ENCODE assay signal across 34 cellular contexts in the genomic region with DNA sequence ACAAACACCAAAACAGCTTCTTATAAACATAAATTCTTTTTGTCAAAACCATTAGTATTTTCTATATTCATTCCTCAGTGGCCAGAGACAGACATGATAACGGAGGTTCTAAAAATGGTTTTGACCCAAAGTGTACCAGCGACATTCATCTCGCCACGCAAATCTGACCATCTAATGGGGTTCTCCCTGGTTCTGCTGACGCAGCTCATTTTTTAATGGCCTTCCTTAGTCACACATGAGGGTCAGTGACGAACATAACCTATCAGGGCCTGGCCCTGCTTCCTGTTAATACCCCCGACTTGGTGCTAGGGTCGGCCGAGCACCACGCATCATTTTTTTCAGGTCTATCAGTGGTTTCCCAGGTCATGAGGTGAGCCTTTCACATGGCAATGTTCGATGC. TPM values are rescaled to one million over a fixed set of nuclear protein-coding genes. Genes with fewer than 3 reads are reported as not detected.
DNase-seq lines count a peak whose midpoint lies in the region; ATAC-seq, FAIRE-seq and TF ChIP-seq lines count a peak whose summit lies in the region.
"Had no signal": no experiment of that assay in that cellular context is flagged by ENCODE, and none has a peak within 500 bp of the region (broad histone marks: within the 10 kb centered on the region; RNA-seq: fewer than 3 reads in every experiment).

No MANE protein-coding gene starts in this region.

- TF ChIP-seq RAD21 in HepG2 (CRISPR knock-in tag; IDR thresholded peaks at IDR 0.05) (no peak), A549 (conservative IDR thresholded peaks at IDR 0.05 in 1 of 2, IDR thresholded peaks at IDR 0.05 in 1 of 2) (no peak), IMR-90 (IDR thresholded peaks at IDR 0.05; ENCODE audit: low read length) (no peak), K562 (CRISPR knock-in tag; conservative IDR thresholded peaks at IDR 0.05 in 1 of 2, IDR thresholded peaks at IDR 0.05 in 1 of 2) (no peak)

- H3K9me1 ChIP-seq in IMR-90 (ENCODE audit: insufficient read depth, low read length) (no peaks in the 10 kb centered on the region), K562 (ENCODE audit: control insufficient read depth, insufficient read depth, low read length) (no peaks in the 10 kb centered on the region)

- no peak for FAIRE-seq in HepG2 (lab: Jason Lieb, UNC)
- FAIRE-seq in A549 (lab: Jason Lieb, UNC): no peak
- no peak for FAIRE-seq in K562 (lab: Jason Lieb, UNC)
- FAIRE-seq: A204.1, D721Med had no signal

- no peak for DNase-seq in HepG2 (ENCODE audit: low spot score)
- DNase-seq in right lobe of liver: no peak
- no peak for DNase-seq in A549 (ENCODE audit: low read depth in 1 of 2, low spot score in 1 of 2)
- no peak for DNase-seq in IMR-90
- DNase-seq in K562 (ENCODE audit: extremely low read depth in 1 of 4, low spot score in 3 of 4): no peak
- no peak for DNase-seq in gastrocnemius medialis
- no peak for DNase-seq in central memory CD4-positive, alpha-beta T cell
- DNase-seq in D341Med (ENCODE audit: low spot score): no peak
- DNase-seq: 8988T; ACHN; AML-193; BE2C; C1 segment of cervical spinal cord; Caco-2; Calu3; CD4-positive, alpha-beta memory T cell; CD4-positive, alpha-beta T cell; CD4-positive, CD25-positive, alpha-beta regulatory T cell; CD8-positive, alpha-beta memory T cell; CD8-positive, alpha-beta T cell; COR-L47; DMS 273 treated with DMSO at 0.1 percent for 48 hours; DMS153; DMS53; DMS79; DMS79 treated with DMSO at 0.1 percent for 48 hours; DND-41; EL had no signal

- WGBS in HepG2 (ENCODE audit: low lambda C conversion rate): 51% methylated on average over 11 of the region's 11 CpGs
- WGBS in right lobe of liver (ENCODE audit: insufficient coverage, low coverage, low lambda C conversion rate, missing lambda C conversion rate): 66% methylated on average over 10 of the region's 11 CpGs
- WGBS in A549 (ENCODE audit: missing lambda C conversion rate): 92% methylated on average over 11 of the region's 11 CpGs
- 82% methylated on average over 5 of the region's 11 CpGs; no CpG with 5 or more reads in 1 of the 2 experiments for WGBS in IMR-90 (ENCODE audit: extremely low coverage in 2 of 2, insufficient read length in 1 of 2), 2 experiments
- 0% methylated on average over 11 of the region's 11 CpGs for WGBS in K562 (ENCODE audit: insufficient coverage, low coverage, missing lambda C conversion rate)

- no peaks in the 10 kb centered on the region for H3K36me3 ChIP-seq in HepG2 (replicated peaks in 1 of 2; ENCODE audit: control insufficient read depth in 1 of 2, insufficient read depth in 2 of 2, low read length in 2 of 2)
- H3K36me3 ChIP-seq in right lobe of liver: no peaks in the 10 kb centered on the region
- no peaks in the 10 kb centered on the region for H3K36me3 ChIP-seq in IMR-90 (ENCODE audit: control insufficient read depth, insufficient read depth, low read length)
- H3K36me3 ChIP-seq in K562 (ENCODE audit: control insufficient read depth, insufficient read depth, low read length): no peaks in the 10 kb centered on the region
- H3K36me3 ChIP-seq in gastrocnemius medialis: no peaks in the 10 kb centered on the region
- H3K36me3 ChIP-seq: BE2C; BLaER1; BLaER1 treated with 17β-estradiol and CSF1 and Interleukin-3, amounts not matched to agents 10 nM and 100 nM had no signal

- no peak overlapping the region for H2BK20ac ChIP-seq in IMR-90 (ENCODE audit: low read depth, low read length)

- no peak overlapping the region for H3K27ac ChIP-seq in HepG2 (ENCODE audit: extremely low read length, insufficient read depth, low read length)
- H3K27ac ChIP-seq in right lobe of liver: no peak overlapping the region
- H3K27ac ChIP-seq in A549: no peak overlapping the region
- no peak overlapping the region for H3K27ac ChIP-seq in IMR-90 (ENCODE audit: insufficient read depth, low read length)
- no peak overlapping the region for H3K27ac ChIP-seq in K562 (ENCODE audit: extremely low read depth, low read depth, low read length)
- no peak overlapping the region for H3K27ac ChIP-seq in gastrocnemius medialis
- H3K27ac ChIP-seq: 22Rv1; BLaER1; BLaER1 treated with 17β-estradiol and CSF1 and Interleukin-3, amounts not matched to agents 10 nM and 100 nM; C4-2B had no signal

- BruUV-seq in HepG2 (replicated peaks; lab: Mats Ljungman, UMichigan): no TSS peak
- BruUV-seq in IMR-90 (replicated peaks; lab: Mats Ljungman, UMichigan): no TSS peak
- BruUV-seq in K562 (replicated peaks; lab: Mats Ljungman, UMichigan): no TSS peak

- in situ Hi-C loops in HepG2 (cut with HindIII; ENCODE audit: extremely low pct_ligation_motif_present, low pct_unique_long_range_greater_than_20kb): loop anchor here (10.0 kb wide), 1 partner anchor 568 kb away; no protein-coding TSS in a partner anchor
- in situ Hi-C loops in IMR-90 (cut with MboI; ENCODE audit: low sequenced_read_pairs): loop anchor here (5.0 to 25.0 kb wide), 3 partner anchors 405 to 1045 kb away; no protein-coding TSS in a partner anchor
- in situ Hi-C loops in K562 (cut with MboI): loop anchor here (10.0 to 25.0 kb wide), 2 partner anchors 562 to 680 kb away; a partner anchor contains a TSS
- in situ Hi-C loops in gastrocnemius medialis (cut with MboI; ENCODE audit: low sequenced_read_pairs in 4 of 4): loop anchor here in 2 of 4 donors (25.0 kb wide), 2 partner anchors 555 to 1045 kb away; no protein-coding TSS in a partner anchor

- H3K9ac ChIP-seq in HepG2 (ENCODE audit: insufficient read depth, low read depth, low read length) (no peak overlapping the region), IMR-90 (ENCODE audit: low read depth, low read length) (no peak overlapping the region), K562 (ENCODE audit: insufficient read depth in 1 of 2, low read depth in 2 of 2, low read length in 2 of 2) (no peak overlapping the region)
- H3K9ac ChIP-seq: BLaER1; BLaER1 treated with 17β-estradiol and CSF1 and Interleukin-3, amounts not matched to agents 10 nM and 100 nM had no signal

- dilution Hi-C loops in IMR-90 (cut with HindIII; ENCODE audit: low sequenced_read_pairs, unreplicated experiment): no loop called here

- H4K20me1 ChIP-seq in HepG2 (ENCODE audit: insufficient read depth, low read length): no peaks in the 10 kb centered on the region
- H4K20me1 ChIP-seq in IMR-90 (ENCODE audit: insufficient read depth, low read length): no peaks in the 10 kb centered on the region
- no peaks in the 10 kb centered on the region for H4K20me1 ChIP-seq in K562 (replicated peaks; ENCODE audit: control insufficient read depth, insufficient read depth, low read length)
- H4K20me1 ChIP-seq: BLaER1 had no signal

- no peak overlapping the region for H3K14ac ChIP-seq in IMR-90 (replicated peaks; ENCODE audit: low read depth, low read length)

- no peak overlapping the region for H4K91ac ChIP-seq in IMR-90 (ENCODE audit: insufficient read depth, low read depth, low read length)

- intact Hi-C loops in HepG2 (cut with micrococcal nuclease; ENCODE audit: unreplicated experiment) (no loop called here), right lobe of liver (cut with DNase I) (no loop called here), IMR-90 (cut with micrococcal nuclease) (loop anchor here (10.0 kb wide), 1 partner anchor 688 kb away; a partner anchor contains a TSS), K562 (cut with micrococcal nuclease) (loop anchor here (10.0 kb wide), 2 partner anchors 68 to 408 kb away; no protein-coding TSS in a partner anchor), gastrocnemius medialis (cut with DNase I; ENCODE audit: low total_unique reads) (loop anchor here (10.0 kb wide), 1 partner anchor 568 kb away; no protein-coding TSS in a partner anchor)

- H3K18ac ChIP-seq in IMR-90 (ENCODE audit: low read depth, low read length): no peak overlapping the region

- ATAC-seq in HepG2: no peak
- no peak for ATAC-seq in right lobe of liver
- ATAC-seq in A549: no peak
- ATAC-seq in IMR-90 (ENCODE audit: low read depth): no peak
- ATAC-seq in K562: no peak
- ATAC-seq in gastrocnemius medialis: no peak
- ATAC-seq: CD8-positive, alpha-beta T cell had no signal

- H2BK15ac ChIP-seq in IMR-90 (ENCODE audit: low read depth, low read length): no peak overlapping the region

- no peaks in the 10 kb centered on the region for H3K79me1 ChIP-seq in IMR-90 (ENCODE audit: low read depth in 1 of 2, low read length in 2 of 2)

- H2BK120ac ChIP-seq in IMR-90 (ENCODE audit: low read depth, low read length): no peak overlapping the region

- POLR2A ChIA-PET in HepG2 (lab: Yijun Ruan, JAX) (no interaction called here), A549 (lab: Yijun Ruan, JAX) (no interaction called here), IMR-90 (lab: Charles Lee; ENCODE audit: unreplicated experiment) (no interaction called here), K562 (lab: Yijun Ruan, JAX) (interaction anchor here (0.6 kb wide), 1 partner anchor 304 kb away, joined by 3 read pairs; no protein-coding TSS in a partner anchor)

- H3K9me3 ChIP-seq in HepG2 (ENCODE audit: low read length) (no peaks in the 10 kb centered on the region), right lobe of liver (no peaks in the 10 kb centered on the region), A549 (peaks cover 8% of the 10 kb centered on the region; the same call in 2 of the 3 replicates), IMR-90 (ENCODE audit: control insufficient read depth, insufficient read depth, low read length) (peaks cover 6% of the 10 kb centered on the region), K562 (replicated peaks; ENCODE audit: control insufficient read depth, insufficient read depth, low read depth, low read length) (no peaks in the 10 kb centered on the region), gastrocnemius medialis (no peaks in the 10 kb centered on the region)
- H3K9me3 ChIP-seq: BE2C, Caco-2 had no signal

- no peak for TF ChIP-seq POLR2A in HepG2 (IDR thresholded peaks at IDR 0.05; ENCODE audit: insufficient read depth in 1 of 2, low read depth in 2 of 2, low read length in 2 of 2)
- TF ChIP-seq POLR2A in right lobe of liver (IDR thresholded peaks at IDR 0.05): no peak
- TF ChIP-seq POLR2A in A549 (IDR thresholded peaks at IDR 0.05; ENCODE audit: low read length): no peak
- no peak for TF ChIP-seq POLR2A in IMR-90 (IDR thresholded peaks at IDR 0.05; ENCODE audit: low read depth, low read length)
- no peak for TF ChIP-seq POLR2A in K562 (conservative IDR thresholded peaks at IDR 0.05)
- TF ChIP-seq POLR2A in gastrocnemius medialis (IDR thresholded peaks at IDR 0.05): no peak

- CTCF ChIA-PET in HepG2 (lab: Yijun Ruan, JAX; ENCODE audit: low intra/inter-chr PET ratio, low total read pairs) (no interaction called here), A549 (lab: Yijun Ruan, JAX) (interaction anchor here (0.7 to 1.4 kb wide), 6 partner anchors 9 to 686 kb away, joined by 3 to 7 read pairs (median 3); no protein-coding TSS in a partner anchor), IMR-90 (lab: Yijun Ruan, JAX) (no interaction called here), K562 (lab: Yijun Ruan, JAX; ENCODE audit: low intra/inter-chr PET ratio) (no interaction called here)

- H3K27me3 ChIP-seq in HepG2 (ENCODE audit: control insufficient read depth in 1 of 2, insufficient read depth in 2 of 2, low read length in 2 of 2) (peaks cover 1 to 39% of the 10 kb centered on the region in 2 experiments; a peak in 4 of 5 replicates), right lobe of liver (no peaks in the 10 kb centered on the region), IMR-90 (ENCODE audit: control insufficient read depth, insufficient read depth, low read length) (peaks cover 2% of the 10 kb centered on the region), K562 (ENCODE audit: control insufficient read depth in 2 of 2, insufficient read depth in 2 of 2, low read length in 2 of 2) (no peaks in the 10 kb centered on the region; a peak in 1 of 5 replicates), gastrocnemius medialis (no peaks in the 10 kb centered on the region)
- H3K27me3 ChIP-seq: BE2C; BLaER1; BLaER1 treated with 17β-estradiol and CSF1 and Interleukin-3, amounts not matched to agents 10 nM and 100 nM had no signal

- no peaks in the 10 kb centered on the region for H3K79me2 ChIP-seq in HepG2 (ENCODE audit: insufficient read depth, low read length)
- H3K79me2 ChIP-seq in K562 (ENCODE audit: control insufficient read depth, insufficient read depth, low read length): no peaks in the 10 kb centered on the region

- no peak overlapping the region for H3K23ac ChIP-seq in IMR-90 (ENCODE audit: low read depth, low read length)

- no peak overlapping the region for H2BK5ac ChIP-seq in IMR-90 (ENCODE audit: low read depth, low read length, poor library complexity, severe bottlenecking)

- peaks cover 6% of the 10 kb centered on the region for H3K4me1 ChIP-seq in HepG2 (ENCODE audit: insufficient read depth, low read length)
- H3K4me1 ChIP-seq in right lobe of liver: no peaks in the 10 kb centered on the region
- peaks cover 3% of the 10 kb centered on the region; the same call in 1 of the 3 replicates for H3K4me1 ChIP-seq in A549
- H3K4me1 ChIP-seq in IMR-90 (ENCODE audit: control insufficient read depth, insufficient read depth, low read length): no peaks in the 10 kb centered on the region
- no peaks in the 10 kb centered on the region; a peak in 1 of 5 replicates for H3K4me1 ChIP-seq in K562 (replicated peaks in 1 of 2; ENCODE audit: control insufficient read depth in 2 of 2, insufficient read depth in 2 of 2, low read length in 2 of 2)
- H3K4me1 ChIP-seq in gastrocnemius medialis: no peaks in the 10 kb centered on the region
- H3K4me1 ChIP-seq: BE2C, Caco-2 had no signal

- no peak overlapping the region for H2AK5ac ChIP-seq in IMR-90 (ENCODE audit: low read depth, low read length)

- no peak overlapping the region for H2AFZ ChIP-seq in HepG2 (ENCODE audit: low read length)
- H2AFZ ChIP-seq in IMR-90 (replicated peaks; ENCODE audit: low read length, poor library complexity): no peak overlapping the region
- no peak overlapping the region for H2AFZ ChIP-seq in K562 (ENCODE audit: low read depth, low read length)

- no peak overlapping the region for H3K4ac ChIP-seq in IMR-90 (ENCODE audit: low read depth, low read length)

- no peak overlapping the region for H3K4me3 ChIP-seq in HepG2 (replicated peaks in 1 of 3; ENCODE audit: insufficient read depth in 1 of 3, low read depth in 2 of 3, low read length in 3 of 3)
- H3K4me3 ChIP-seq in right lobe of liver: no peak overlapping the region
- H3K4me3 ChIP-seq in A549: no peak overlapping the region
- H3K4me3 ChIP-seq in IMR-90 (ENCODE audit: insufficient read depth, low read depth, low read length): no peak overlapping the region
- no peak overlapping the region for H3K4me3 ChIP-seq in K562
- no peak overlapping the region for H3K4me3 ChIP-seq in gastrocnemius medialis
- H3K4me3 ChIP-seq: BLaER1; BLaER1 treated with 17β-estradiol and CSF1 and Interleukin-3, amounts not matched to agents 10 nM and 100 nM had no signal

- H2AK9ac ChIP-seq in IMR-90 (replicated peaks; ENCODE audit: low read depth, low read length, poor library complexity): no peak overlapping the region

- H3K4me2 ChIP-seq in HepG2 (ENCODE audit: low read depth, low read length) (no peak overlapping the region), A549 (no peak overlapping the region), IMR-90 (ENCODE audit: low read depth, low read length) (no peak overlapping the region), K562 (ENCODE audit: insufficient read depth, low read length) (no peak overlapping the region)
- H3K4me2 ChIP-seq: BLaER1; BLaER1 treated with 17β-estradiol and CSF1 and Interleukin-3, amounts not matched to agents 10 nM and 100 nM had no signal

- no peak overlapping the region for H4K8ac ChIP-seq in IMR-90 (ENCODE audit: low read depth in 2 of 2, low read length in 2 of 2)

- no peak for TF ChIP-seq CTCF in HepG2 (CRISPR knock-in tag; IDR thresholded peaks at IDR 0.05)
- TF ChIP-seq CTCF in right lobe of liver (IDR thresholded peaks at IDR 0.05): no peak
- TF ChIP-seq CTCF in A549 (IDR thresholded peaks at IDR 0.05): no peak
- no peak for TF ChIP-seq CTCF in IMR-90 (conservative IDR thresholded peaks at IDR 0.05; ENCODE audit: low read depth, low read length)
- TF ChIP-seq CTCF in K562 (IDR thresholded peaks at IDR 0.05 in 2 of 3, conservative IDR thresholded peaks at IDR 0.05 in 1 of 3; ENCODE audit: insufficient read depth in 2 of 3, low read depth in 1 of 3, low read length in 3 of 3): no peak
- no peak for TF ChIP-seq CTCF in gastrocnemius medialis (IDR thresholded peaks at IDR 0.05 in 4 of 5, conservative IDR thresholded peaks at IDR 0.05 in 1 of 5)

- no peak overlapping the region for H4K5ac ChIP-seq in IMR-90 (ENCODE audit: low read depth, low read length)

- TF ChIP-seq EP300 in HepG2 (IDR thresholded peaks at IDR 0.05; ENCODE audit: low read depth in 2 of 2, low read length in 2 of 2) (no peak), HepG2 (CRISPR knock-in tag; IDR thresholded peaks at IDR 0.05; ENCODE audit: borderline replicate concordance) (no peak), A549 (IDR thresholded peaks at IDR 0.05) (no peak), K562 (IDR thresholded peaks at IDR 0.05; ENCODE audit: low read length) (no peak)

- H3K56ac ChIP-seq in IMR-90 (ENCODE audit: extremely low read depth, insufficient read depth, low read length): no peak overlapping the region

RNA-seq across cellular contexts. Expression of a gene that starts 45.9 kb away (rescaled TPM):
- 0.15 and 0.21 TPM in 2 replicates for total RNA-seq in HepG2 (2016; rRNA removed; fragmentation: Illumina TruSeq; extraction: Trizol)
- not detected in 2 replicates for total RNA-seq in HepG2 (2016; cell fraction: cytosol; rRNA removed; fragmentation: Illumina TruSeq; extraction: Trizol; ENCODE audit: low read depth)
- total RNA-seq in HepG2 (2016; cell fraction: insoluble cytoplasmic fraction; rRNA removed; fragmentation: Illumina TruSeq; extraction: Trizol): 0.12 and 0.15 TPM in 2 replicates
- 0.14 and 0.15 TPM in 2 replicates for total RNA-seq in HepG2 (2016; cell fraction: membrane; rRNA removed; fragmentation: Illumina TruSeq; extraction: Trizol)
- total RNA-seq in HepG2 (2016; cell fraction: nucleus; rRNA removed; fragmentation: Illumina TruSeq; extraction: Trizol): 0.16 and 0.25 TPM in 2 replicates
- 0.07 and 0.08 TPM in 2 replicates for polyA plus RNA-seq in HepG2 (2011; rRNA removed)
- polyA plus RNA-seq in HepG2 (2011; cell fraction: cytosol; rRNA removed): 0.05 and 0.09 TPM in 2 replicates
- 0.06 and 0.14 TPM in 2 replicates for polyA plus RNA-seq in HepG2 (2011; cell fraction: nucleus; rRNA removed)
- polyA plus RNA-seq in HepG2 (2012): 0.05 TPM in 1 of 2 replicates, not detected in the other
- 0.03 and 0.06 TPM in 2 replicates for polyA plus RNA-seq in HepG2 (2016; cell fraction: cytosol; fragmentation: Illumina TruSeq; extraction: Trizol; ENCODE audit: low read depth)
- 0.19 and 0.28 TPM in 2 replicates for polyA plus RNA-seq in HepG2 (2016; cell fraction: insoluble cytoplasmic fraction; fragmentation: Illumina TruSeq; extraction: Trizol; ENCODE audit: low read depth)
- 0.09 and 0.15 TPM in 2 replicates for polyA plus RNA-seq in HepG2 (2016; cell fraction: membrane; fragmentation: Illumina TruSeq; extraction: Trizol; ENCODE audit: low read depth)
- 0.21 and 0.36 TPM in 2 replicates for polyA plus RNA-seq in HepG2 (2016; cell fraction: nucleus; fragmentation: Illumina TruSeq; extraction: Trizol; ENCODE audit: insufficient read depth, low read depth)
- polyA minus RNA-seq in HepG2 (2011; rRNA and poly(A)+ RNA removed; ENCODE audit: low replicate concordance): not detected in 2 replicates
- not detected in 2 replicates for polyA minus RNA-seq in HepG2 (2011; cell fraction: cytosol; rRNA and poly(A)+ RNA removed)
- not detected in 2 replicates for polyA minus RNA-seq in HepG2 (2011; cell fraction: nucleus; rRNA and poly(A)+ RNA removed)
- 1 to 10 TPM; 1.4 to 9.4 (median 2.5) TPM for total RNA-seq in right lobe of liver
- 64.5 and 70.4 TPM in 2 replicates for polyA plus RNA-seq in A549 (2011; rRNA removed)
- polyA plus RNA-seq in A549 (2012; cell fraction: cytosol; rRNA removed): 27.9 and 31.3 TPM in 2 replicates
- polyA plus RNA-seq in A549 (2012; cell fraction: nucleus; rRNA removed): 20.0 and 21.9 TPM in 2 replicates
- polyA plus RNA-seq in A549 (2017; fragmentation: RNase III; extraction: RNeasy Plus Mini Kit Qiagen cat#74134 plus additional on column Dnase treatment): 48.4 to 70.9 TPM (median 67.9 TPM) in 3 replicates
- 34.9 and 39.7 TPM in 2 replicates for polyA minus RNA-seq in A549 (2011; rRNA and poly(A)+ RNA removed)
- total RNA-seq in IMR-90 (2012; rRNA removed): 7.7 and 12.5 TPM in 2 replicates
- 8.2 and 8.7 TPM in 2 replicates for polyA plus RNA-seq in IMR-90 (2012; rRNA removed)
- polyA plus RNA-seq in IMR-90 (2012; cell fraction: cytosol; rRNA removed): 4.8 and 7.4 TPM in 2 replicates
- 6.5 and 6.7 TPM in 2 replicates for polyA plus RNA-seq in IMR-90 (2012; cell fraction: nucleus; rRNA removed; ENCODE audit: low replicate concordance)
- 0.07 TPM in 1 of 2 replicates, not detected in the other for total RNA-seq in K562 (2011; cell fraction: chromatin; rRNA removed; ENCODE audit: low replicate concordance)
- total RNA-seq in K562 (2011; cell fraction: nucleolus; rRNA removed): 0.13 and 0.17 TPM in 2 replicates
- total RNA-seq in K562 (2011; cell fraction: nucleoplasm; rRNA removed): 0.22 TPM in 1 of 2 replicates, not detected in the other
- total RNA-seq in K562 (2014; rRNA removed): 0.04 TPM in 1 of 2 replicates, not detected in the other
- total RNA-seq in K562 (2014; rRNA removed; fragmentation: Illumina TruSeq; extraction: Trizol): not detected in 2 replicates
- total RNA-seq in K562 (2015; rRNA removed; fragmentation: Illumina TruSeq; extraction: Trizol): not detected in 2 replicates
- total RNA-seq in K562 (2021): 0.11 and 0.31 TPM in 2 replicates
- polyA plus RNA-seq in K562 (2011; rRNA removed): 0.04 TPM in 1 of 2 replicates, not detected in the other
- polyA plus RNA-seq in K562 (2011; cell fraction: cytosol; rRNA removed): 0.01 and 0.07 TPM in 2 replicates
- polyA plus RNA-seq in K562 (2011; cell fraction: nucleus; rRNA removed): 0.04 TPM in 1 of 2 replicates, not detected in the other
- polyA plus RNA-seq in K562 (2012): 0.03 TPM in 2 replicates
- 0.03 and 0.04 TPM in 2 replicates for polyA plus RNA-seq in K562 (2014; fragmentation: Illumina TruSeq; extraction: Trizol)
- polyA plus RNA-seq in K562 (2014; fragmentation: Nextera tagmentation; extraction: Ambion mirVana): not detected
- polyA plus RNA-seq in K562 (2014; rRNA removed): 0.03 TPM in 1 of 2 replicates, not detected in the other
- polyA minus RNA-seq in K562 (2011; rRNA and poly(A)+ RNA removed): 0.07 TPM in 1 of 2 replicates, not detected in the other
- not detected in 2 replicates for polyA minus RNA-seq in K562 (2011; cell fraction: cytosol; rRNA and poly(A)+ RNA removed)
- not detected in 2 replicates for polyA minus RNA-seq in K562 (2011; cell fraction: nucleus; rRNA and poly(A)+ RNA removed)
- 1 to 10 TPM in 1 of 4 donors, under 1 TPM in 3; 0.32 to 3.6 (median 0.46) TPM for total RNA-seq in gastrocnemius medialis

Comparison
In these comparisons a context has a peak if more than half of its experiments do, and no peak if none do; other contexts are left out.
1. intact Hi-C loops: an anchor here in IMR-90 (10.0 kb wide), K562 (10.0 kb wide) and gastrocnemius medialis (10.0 kb wide); none called in HepG2 and right lobe of liver.